ENCODE assay signal across 1 cellular context in genomic region chr17:74987909-74988711, GRCh38.
TF ChIP-seq lines count a peak whose summit lies in the region.

No MANE protein-coding gene starts in this region.

TF ChIP-seq in HEK293, 187 proteins besides CTCF, POLR2A, EP300 and RAD21 (continued from another document and continues in another):
- TF ChIP-seq WT1 (tag by site-specific recombination; IDR thresholded peaks at IDR 0.05) (0 out of 2 replicates have a peak, but pooled peaks have one; percentile 32), ZNF488 (tag by site-specific recombination; IDR thresholded peaks at IDR 0.05) (no peak), GLI4 (tag by site-specific recombination; IDR thresholded peaks at IDR 0.05) (no peak), ZNF629 (tag by site-specific recombination; IDR thresholded peaks at IDR 0.05) (no peak; the same call in 1 of the 2 replicates), ZNF223 (tag by site-specific recombination; IDR thresholded peaks at IDR 0.05) (no peak), ZNF426 (tag by site-specific recombination; IDR thresholded peaks at IDR 0.05) (no peak), ZSCAN4 (tag by site-specific recombination; IDR thresholded peaks at IDR 0.05) (no peak), ZNF785 (tag by site-specific recombination; IDR thresholded peaks at IDR 0.05) (no peak), ZNF121 (tag by site-specific recombination; IDR thresholded peaks at IDR 0.05) (no peak), ZNF157 (tag by site-specific recombination; IDR thresholded peaks at IDR 0.05) (no peak), ZNF398 (tag by site-specific recombination; IDR thresholded peaks at IDR 0.05) (peak; percentile 61; the same call in 1 of the 2 replicates), ZNF639 (tag by site-specific recombination; IDR thresholded peaks at IDR 0.05) (no peak), GFI1B (tag by site-specific recombination; IDR thresholded peaks at IDR 0.05) (no peak), ZNF510 (tag by site-specific recombination; IDR thresholded peaks at IDR 0.05; ENCODE audit: insufficient replicate concordance) (no peak), REPIN1 (tag by site-specific recombination; IDR thresholded peaks at IDR 0.05; ENCODE audit: low read depth) (no peak), ZNF670 (tag by site-specific recombination; IDR thresholded peaks at IDR 0.05; ENCODE audit: low read depth) (no peak), ZNF140 (tag by site-specific recombination; IDR thresholded peaks at IDR 0.05) (no peak), SP2 (tag by site-specific recombination; IDR thresholded peaks at IDR 0.05) (peak; percentile 91), ZNF473 (tag by site-specific recombination; IDR thresholded peaks at IDR 0.05) (no peak), ZNF169 (tag by site-specific recombination; IDR thresholded peaks at IDR 0.05) (no peak), ZNF692 (tag by site-specific recombination; IDR thresholded peaks at IDR 0.05) (no peak), ZNF433 (tag by site-specific recombination; IDR thresholded peaks at IDR 0.05; ENCODE audit: low read depth) (no peak), AEBP2 (tag by site-specific recombination; IDR thresholded peaks at IDR 0.05; ENCODE audit: borderline replicate concordance) (no peak), MYNN (tag by site-specific recombination; IDR thresholded peaks at IDR 0.05; ENCODE audit: borderline replicate concordance) (no peak), SETDB1 (IDR thresholded peaks at IDR 0.05; ENCODE audit: insufficient read length, low read length) (no peak), ZBTB10 (tag by site-specific recombination; IDR thresholded peaks at IDR 0.05) (peak; percentile 87), ZNF48 (tag by site-specific recombination; IDR thresholded peaks at IDR 0.05) (no peak), YY2 (tag by site-specific recombination; IDR thresholded peaks at IDR 0.05) (no peak), ZNF449 (tag by site-specific recombination; IDR thresholded peaks at IDR 0.05) (peak; percentile 96), ZEB2 (tag by site-specific recombination; IDR thresholded peaks at IDR 0.05) (peak; percentile 79), MZF1 (tag by site-specific recombination; IDR thresholded peaks at IDR 0.05; ENCODE audit: borderline replicate concordance) (no peak), PBX3 (CRISPR knock-in tag; IDR thresholded peaks at IDR 0.05) (peak; percentile 31; the same call in 1 of the 2 replicates), SALL2 (tag by site-specific recombination; IDR thresholded peaks at IDR 0.05; ENCODE audit: borderline replicate concordance) (no peak), KLF8 (tag by site-specific recombination; IDR thresholded peaks at IDR 0.05) (peak; percentile 80), INSM2 (tag by site-specific recombination; IDR thresholded peaks at IDR 0.05) (no peak), ZFHX2 (tag by site-specific recombination; conservative IDR thresholded peaks at IDR 0.05) (peak; percentile 72), ZNF777 (tag by site-specific recombination; IDR thresholded peaks at IDR 0.05; ENCODE audit: borderline replicate concordance) (no peak), ZNF645 (tag by site-specific recombination; IDR thresholded peaks at IDR 0.05) (no peak), ZNF76 (tag by site-specific recombination; IDR thresholded peaks at IDR 0.05; ENCODE audit: borderline replicate concordance, low read depth) (peak; percentile 67), PATZ1 (tag by site-specific recombination; IDR thresholded peaks at IDR 0.05) (peak; percentile 90), RBAK (tag by site-specific recombination; IDR thresholded peaks at IDR 0.05) (no peak), ZNF658 (tag by site-specific recombination; IDR thresholded peaks at IDR 0.05) (no peak)
